ENCODE assay signal across 8 cellular contexts in genomic region chr11:108115495-108116140, GRCh38.
DNase-seq lines count a peak whose midpoint lies in the region; FAIRE-seq and TF ChIP-seq lines count a peak whose summit lies in the region.

No MANE protein-coding gene starts in this region.

- no peak overlapping the region for H3K4me3 ChIP-seq in brain microvascular endothelial cell (ENCODE audit: low read depth, low read length)

- no peaks in the 10 kb centered on the region for H3K36me3 ChIP-seq in brain microvascular endothelial cell (replicated peaks)

- in situ Hi-C loops in brain microvascular endothelial cell (cut with HindIII; ENCODE audit: low pct_ligation_motif_present, low sequenced_read_pairs) = no loop called here

- DNase-seq in CD1c-positive myeloid dendritic cell (ENCODE audit: extremely low spot score) (peak; percentile 2), NCI-H128 (lab: John Stamatoyannopoulos, UW; ENCODE audit: unreplicated experiment) (peak; percentile 73), brain microvascular endothelial cell (peak; percentile 88), substantia nigra (lab: John Stamatoyannopoulos, UW) (peak in 48 of 49 donors; percentile 4 to 90 (median 60)), GDM1 (lab: John Stamatoyannopoulos, UW) (no peak)
- DNase-seq in activated CD4-positive, alpha-beta T cell treated with anti-CD3 and anti-CD28 coated beads, Interleukin-2, amount 50 U/mL, for 4 hours = no peak
- no peak for DNase-seq in stimulated activated naive CD4-positive, alpha-beta T cell treated with Interleukin-2 at 50 U/mL for 16 hours (lab: John Stamatoyannopoulos, UW)

- no peak for TF ChIP-seq CTCF in brain microvascular endothelial cell (IDR thresholded peaks at IDR 0.05; ENCODE audit: low read depth, low read length, missing control alignments)

- H3K27ac ChIP-seq in brain microvascular endothelial cell (peak overlapping the region; percentile 11), substantia nigra (ENCODE audit: low read depth, low read length, poor library complexity, severe bottlenecking) (peak overlapping the region; percentile 23)

- peak; percentile 91 for FAIRE-seq in islet of Langerhans (lab: Jason Lieb, UNC)

- H3K27me3 ChIP-seq in brain microvascular endothelial cell (replicated peaks) = no peaks in the 10 kb centered on the region

Comparison
In these comparisons a context has a peak if more than half of its experiments do, and no peak if none do; other contexts are left out.
1. DNase-seq: peak in CD1c-positive myeloid dendritic cell (single experiment), NCI-H128 (single experiment), brain microvascular endothelial cell (single experiment) and substantia nigra (48 of 49); none in activated CD4-positive, alpha-beta T cell treated with anti-CD3 and anti-CD28 coated beads, Interleukin-2, amount 50 U/mL, for 4 hours (0 of 2), stimulated activated naive CD4-positive, alpha-beta T cell treated with Interleukin-2 at 50 U/mL for 16 hours (single experiment) and GDM1 (single experiment).